Comparison of ENCODE assay signal across 25 cellular contexts in the genomic region with DNA sequence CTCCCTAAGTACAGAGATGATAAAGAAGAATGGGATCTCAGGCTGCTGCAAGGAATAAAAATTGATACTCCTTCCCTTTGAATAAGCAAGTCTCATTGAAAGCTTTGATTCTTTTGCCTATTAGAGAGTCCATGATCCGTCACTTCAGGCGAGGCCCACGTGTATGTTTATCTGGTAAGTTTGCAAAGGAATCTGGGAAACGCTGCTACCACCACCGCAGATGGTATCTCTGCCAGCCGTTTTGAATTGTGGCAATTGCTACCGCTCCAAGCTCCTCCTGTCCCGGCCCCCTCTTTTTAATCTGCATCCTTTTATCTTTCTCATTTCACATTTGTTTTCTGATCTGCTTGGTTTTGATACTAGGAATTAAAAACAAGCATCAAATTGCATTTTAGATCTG. TPM values are rescaled to one million over a fixed set of nuclear protein-coding genes. Genes with fewer than 3 reads are reported as not detected.
"Had no signal": no experiment of that assay in that cellular context is flagged by ENCODE, and none has a peak within 500 bp of the region (broad histone marks: within the 10 kb centered on the region; RNA-seq: fewer than 3 reads in every experiment).

No MANE protein-coding gene starts in this region.

- H3K27me3 ChIP-seq: neutrophil, right atrium auricular region, stomach, tibial nerve, upper lobe of left lung had no signal

- H3K27ac ChIP-seq: neutrophil, pancreas, prostate gland, right atrium auricular region, stomach, thoracic aorta, tibial nerve, upper lobe of left lung had no signal

- H3K9me3 ChIP-seq: mucosa of descending colon, neutrophil, pancreas, prostate gland, right atrium auricular region, stomach, thoracic aorta, tibial nerve, upper lobe of left lung had no signal

- H3K4me3 ChIP-seq: mucosa of descending colon, pancreas, prostate gland, right atrium auricular region, smooth muscle cell, stomach, thoracic aorta, tibial nerve, upper lobe of left lung had no signal

- H3K4me1 ChIP-seq: prostate gland, right atrium auricular region had no signal

- H3K36me3 ChIP-seq: neutrophil, pancreas, prostate gland, right atrium auricular region, stomach, thoracic aorta, tibial nerve, upper lobe of left lung had no signal

- DNase-seq: cortex of kidney; effector CD4-positive, alpha-beta T cell; kidney; mesenchymal stem cell; mucosa of descending colon; naive B cell; pancreas; stimulated activated CD4-positive, alpha-beta T cell treated with anti-CD3 and anti-CD28 coated beads, Interleukin-12 subunit alpha, Interleukin-12 subunit beta, amount 100 ng/mL, for 4 hours; stimulated activated CD4-positive, alpha-beta T cell treated with anti-CD3 and anti-CD28 coated beads, Interleukin-1b, Interleukin-23, amount 100 ng/mL, for 48 hours; stimulated activated CD4-positive, alpha-beta T cell treated with anti-CD3 and anti-CD28 coated beads, Interleukin-4, amount 100 ng/mL, for 1 hour; stimulated activated CD8-positive, alpha-beta memory T cell treated with anti-CD3 and anti-CD28 coated beads, Interleukin-4, amount 100 ng/mL, for 48 hours; stimulated activated naive CD4-positive, alpha-beta T cell treated with Interleukin-2 at 50 U/mL for 16 hours; stomach; upper lobe of left lung had no signal

RNA-seq across cellular contexts. Expression of gene GRIA1, which starts 42.9 kb away (rescaled TPM):
- total RNA-seq: dermis microvascular lymphatic vessel endothelial cell; left lobe of liver; lung microvascular endothelial cell; natural killer cell treated with Interleukin-12 subunit alpha and Interleukin-12 subunit beta and Interleukin-15 and Interleukin-18, amount 100 ng/mL, for 72 hours had no signal
- polyA plus RNA-seq: liver had no signal
